Comparison of ENCODE assay signal across 10 cellular contexts in genomic region chr18:58638446-58638845, GRCh38. TPM values are rescaled to one million over a fixed set of nuclear protein-coding genes. Genes with fewer than 3 reads are reported as not detected.
DNase-seq lines count a peak whose midpoint lies in the region; ATAC-seq and TF ChIP-seq lines count a peak whose summit lies in the region.
"Had no signal": no experiment of that assay in that cellular context is flagged by ENCODE, and none has a peak within 500 bp of the region (broad histone marks: within the 10 kb centered on the region; RNA-seq: fewer than 3 reads in every experiment).

No MANE protein-coding gene starts in this region.

- no peaks in the 10 kb centered on the region for H3K4me1 Mint-ChIP-seq in T-helper 17 cell
- peaks cover 15% of the 10 kb centered on the region for H3K4me1 Mint-ChIP-seq in mesothelial cell of epicardium

- H3K27ac Mint-ChIP-seq in T-helper 17 cell (peak overlapping the region; percentile 2), mesothelial cell of epicardium (peak overlapping the region; percentile 6)

- TF ChIP-seq CTCF in GM12865 (IDR thresholded peaks at IDR 0.05; ENCODE audit: insufficient read depth, low read depth, low read length, missing control alignments) = no peak
- no peak for TF ChIP-seq CTCF in mesothelial cell of epicardium (IDR thresholded peaks at IDR 0.05; ENCODE audit: unreplicated experiment)

- H3K4me3 ChIP-seq in GM12865 (ENCODE audit: low read depth, low read length) = no peak overlapping the region
- H3K4me3 ChIP-seq: upper lobe of left lung had no signal

- H3K36me3 Mint-ChIP-seq in T-helper 17 cell (ENCODE audit: low read depth) = no peaks in the 10 kb centered on the region
- no peaks in the 10 kb centered on the region for H3K36me3 Mint-ChIP-seq in mesothelial cell of epicardium

- no peaks in the 10 kb centered on the region for H3K9me3 Mint-ChIP-seq in mesothelial cell of epicardium

- peak; percentile 62 for ATAC-seq in HG03432 (IDR thresholded peaks at IDR 0.05; ENCODE audit: unreplicated experiment)
- no peak for ATAC-seq in T-helper 17 cell

- H3K9me3 ChIP-seq in T-helper 17 cell (ENCODE audit: control insufficient read depth, low read length, poor library complexity, severe bottlenecking) = no peaks in the 10 kb centered on the region
- H3K9me3 ChIP-seq: upper lobe of left lung had no signal

- DNase-seq in GM12865 (ENCODE audit: low read depth) (peak; percentile 49), T-helper 17 cell (no peak), mesothelial cell of epicardium (ENCODE audit: low spot score in 2 of 2, unreplicated experiment in 2 of 2) (no peak), cortex of kidney (lab: John Stamatoyannopoulos, UW) (no peak), UCSD-AML1 (lab: John Stamatoyannopoulos, UW; ENCODE audit: unreplicated experiment) (no peak), SW480 (ENCODE audit: low spot score) (no peak), LoVo (ENCODE audit: low spot score) (no peak)
- DNase-seq: activated CD8-positive, alpha-beta memory T cell treated with anti-CD3 and anti-CD28 coated beads, Interleukin-2, amount 50 U/mL, for 48 hours; upper lobe of left lung had no signal

- H3K27me3 Mint-ChIP-seq in T-helper 17 cell (no peaks in the 10 kb centered on the region), mesothelial cell of epicardium (ENCODE audit: low read depth) (no peaks in the 10 kb centered on the region)

- H3K4me3 Mint-ChIP-seq in T-helper 17 cell = no peak overlapping the region
- H3K4me3 Mint-ChIP-seq in mesothelial cell of epicardium = no peak overlapping the region

RNA-seq across cellular contexts. Expression of gene ALPK2, which starts 9.6 kb away (rescaled TPM):
- total RNA-seq in T-helper 17 cell (1 to 10 TPM in 1 of 2 donors, under 1 TPM in 1; 0.65 to 2.6 TPM), mesothelial cell of epicardium (5.6 to 6.4 TPM (median 5.8 TPM) in 3 replicates)

RNA-seq across cellular contexts. Expression of gene MALT1, which starts 32.8 kb away (rescaled TPM):
- total RNA-seq in T-helper 17 cell (100 to 1,000 TPM in 1 of 2 donors, 10 to 100 TPM in 1; 87.8 to 108 TPM), mesothelial cell of epicardium (24.3 to 25.8 TPM (median 25.3 TPM) in 3 replicates)
